ENCODE assay signal across 41 cellular contexts in the genomic region with DNA sequence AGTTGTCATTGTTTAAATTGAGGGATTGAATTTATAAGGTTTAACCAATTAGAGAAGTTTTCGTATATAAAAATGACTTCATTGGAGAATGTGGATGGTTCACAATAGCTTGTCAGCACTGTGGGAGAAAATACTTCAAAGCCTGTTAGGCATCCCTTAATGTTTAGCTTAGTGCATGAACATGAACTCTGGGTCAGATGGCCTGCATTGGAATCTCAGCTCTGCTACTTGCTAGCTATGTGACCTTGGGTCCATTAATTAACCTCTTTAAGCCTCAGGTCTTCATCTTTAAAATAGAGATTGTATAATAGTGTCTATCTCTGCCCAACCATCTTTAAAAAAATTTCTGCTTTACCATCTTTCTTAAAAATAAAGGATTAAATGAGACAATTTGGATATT.
"Had no signal": no experiment of that assay in that cellular context is flagged by ENCODE, and none has a peak within 500 bp of the region (broad histone marks: within the 10 kb centered on the region; RNA-seq: fewer than 3 reads in every experiment).

No MANE protein-coding gene starts in this region.

- DNase-seq: activated effector memory CD4-positive, alpha-beta T cell treated with anti-CD3 and anti-CD28 coated beads, Interleukin-2, amount 50 U/mL, for 16 hours; activated effector memory CD4-positive, alpha-beta T cell treated with Interleukin-2 at 50 U/mL for 16 hours; activated gamma-delta T cell; activated gamma-delta T cell treated with Interleukin-2 at 50 U/mL for 16 hours; activated naive CD4-positive, alpha-beta T cell; activated naive CD4-positive, alpha-beta T cell treated with anti-CD3 and anti-CD28 coated beads for 36 hours; activated naive CD4-positive, alpha-beta T cell treated with anti-CD3 and anti-CD28 coated beads, Interleukin-2, amount 10 ng/mL, durations not matched to agents 7 days and 5 days; activated naive CD4-positive, alpha-beta T cell treated with anti-CD3 and anti-CD28 coated beads, Interleukin-2, amount 50 U/mL, for 16 hours; activated naive CD4-positive, alpha-beta T cell treated with Interleukin-2 at 50 U/mL for 16 hours; activated naive CD8-positive, alpha-beta T cell treated with anti-CD3 and anti-CD28 coated beads for 36 hours; activated naive CD8-positive, alpha-beta T cell treated with anti-CD3 and anti-CD28 coated beads, Interleukin-2, amount 10 ng/mL, durations not matched to agents 7 days and 5 days; activated naive CD8-positive, alpha-beta T cell treated with anti-CD3 and anti-CD28 coated beads, Interleukin-2, amount 50 U/mL, for 24 hours; activated T-cell treated with anti-CD3 and anti-CD28 coated beads for 4 hours; activated T-cell treated with anti-CD3 and anti-CD28 coated beads, Interleukin-2, amount 50 U/mL, for 1 hour; activated T-cell treated with anti-CD3 and anti-CD28 coated beads, Interleukin-2, amount 50 U/mL, for 24 hours; activated T-cell treated with anti-CD3 and anti-CD28 coated beads, Interleukin-2, amount 50 U/mL, for 4 hours; activated T-cell treated with anti-CD3 and anti-CD28 coated beads, Interleukin-2, amount 50 U/mL, for 48 hours; activated T-cell treated with anti-CD3 and anti-CD28 coated beads, Interleukin-2, amount 50 U/mL, for 72 hours; adrenal gland; amniotic stem cell; amygdala; anterior cingulate cortex; aorta; body of pancreas; brain microvascular endothelial cell; caudate nucleus; central memory CD4-positive, alpha-beta T cell; cerebellar nuclear complex had no signal

- H3K4me3 Mint-ChIP-seq: activated naive CD4-positive, alpha-beta T cell treated with anti-CD3 and anti-CD28 coated beads for 36 hours; activated naive CD4-positive, alpha-beta T cell treated with anti-CD3 and anti-CD28 coated beads, Interleukin-2, amount 10 ng/mL, durations not matched to agents 7 days and 5 days; activated naive CD4-positive, alpha-beta T cell treated with anti-CD3 and anti-CD28 coated beads, Interleukin-2, amount 50 U/mL, for 24 hours; activated naive CD8-positive, alpha-beta T cell; activated naive CD8-positive, alpha-beta T cell treated with anti-CD3 and anti-CD28 coated beads for 36 hours; activated naive CD8-positive, alpha-beta T cell treated with anti-CD3 and anti-CD28 coated beads, Interleukin-2, amount 10 ng/mL, durations not matched to agents 7 days and 5 days; activated naive CD8-positive, alpha-beta T cell treated with anti-CD3 and anti-CD28 coated beads, Interleukin-2, amount 50 U/mL, for 24 hours; activated T-cell treated with anti-CD3 and anti-CD28 coated beads, Interleukin-2, amount 50 U/mL, for 24 hours; activated T-cell treated with anti-CD3 and anti-CD28 coated beads, Interleukin-2, amount 50 U/mL, for 4 hours; activated T-cell treated with anti-CD3 and anti-CD28 coated beads, Interleukin-2, amount 50 U/mL, for 72 hours; activated T-helper 1 cell treated with anti-CD3 and anti-CD28 coated beads, Interleukin-12 subunit alpha, Interleukin-12 subunit beta, Interleukin-2, Interleukin-4 antibody, amounts not matched to agents 30 ng/mL and 10 ng/mL and 1 ng/mL, durations not matched to agents 14 hours and 24 hours and 36 hours; activated T-helper 17 cell treated with anti-CD3 and anti-CD28 coated beads, Interleukin-2, amount 50 U/mL, for 72 hours; brain; central memory CD8-positive, alpha-beta T cell had no signal

- H3K27me3 ChIP-seq: adrenal gland, ascending aorta, body of pancreas, brain microvascular endothelial cell, breast epithelium, cardiac muscle cell had no signal

- H3K9me3 Mint-ChIP-seq: activated naive CD4-positive, alpha-beta T cell treated with anti-CD3 and anti-CD28 coated beads for 36 hours; activated naive CD4-positive, alpha-beta T cell treated with anti-CD3 and anti-CD28 coated beads, Interleukin-2, amount 10 ng/mL, durations not matched to agents 7 days and 5 days; activated naive CD4-positive, alpha-beta T cell treated with anti-CD3 and anti-CD28 coated beads, Interleukin-2, amount 50 U/mL, for 24 hours; activated naive CD4-positive, alpha-beta T cell treated with anti-CD3 and anti-CD28 coated beads, Interleukin-2, amount 50 U/mL, for 72 hours; activated naive CD8-positive, alpha-beta T cell treated with anti-CD3 and anti-CD28 coated beads for 36 hours; activated naive CD8-positive, alpha-beta T cell treated with anti-CD3 and anti-CD28 coated beads, Interleukin-2, amount 10 ng/mL, durations not matched to agents 7 days and 5 days; activated naive CD8-positive, alpha-beta T cell treated with anti-CD3 and anti-CD28 coated beads, Interleukin-2, amount 50 U/mL, for 24 hours; activated T-cell treated with anti-CD3 and anti-CD28 coated beads, Interleukin-2, amount 50 U/mL, for 24 hours; activated T-cell treated with anti-CD3 and anti-CD28 coated beads, Interleukin-2, amount 50 U/mL, for 4 hours; activated T-cell treated with anti-CD3 and anti-CD28 coated beads, Interleukin-2, amount 50 U/mL, for 72 hours; activated T-helper 1 cell treated with anti-CD3 and anti-CD28 coated beads, Interleukin-12 subunit alpha, Interleukin-12 subunit beta, Interleukin-2, Interleukin-4 antibody, amounts not matched to agents 30 ng/mL and 10 ng/mL and 1 ng/mL, durations not matched to agents 14 hours and 24 hours and 36 hours; activated T-helper 17 cell treated with anti-CD3 and anti-CD28 coated beads, Interleukin-2, amount 50 U/mL, for 72 hours; activated T-helper 2 cell treated with anti-CD3 and anti-CD28 coated beads, Interferon-gamma antibody, Interleukin-2, Interleukin-4, amounts not matched to agents 10 μg/mL and 5 μg/mL and 100 μg/mL, durations not matched to agents 14 hours and 24 hours and 36 hours; central memory CD8-positive, alpha-beta T cell had no signal

- H3K27ac ChIP-seq: adrenal gland, ascending aorta, body of pancreas, brain microvascular endothelial cell, breast epithelium, cardiac muscle cell had no signal

- FAIRE-seq: astrocyte, bronchial epithelial cell had no signal

- H3K4me1 ChIP-seq: adrenal gland, ascending aorta, body of pancreas, breast epithelium had no signal

- H3K36me3 ChIP-seq: adrenal gland, ascending aorta, brain microvascular endothelial cell, breast epithelium, cardiac muscle cell had no signal

- H3K4me1 Mint-ChIP-seq: activated naive CD4-positive, alpha-beta T cell treated with anti-CD3 and anti-CD28 coated beads, Interleukin-2, amount 10 ng/mL, durations not matched to agents 7 days and 5 days had no signal

- ATAC-seq: activated naive CD4-positive, alpha-beta T cell treated with anti-CD3 and anti-CD28 coated beads, Interleukin-2, amount 50 U/mL, for 72 hours; activated naive CD8-positive, alpha-beta T cell treated with anti-CD3 and anti-CD28 coated beads, Interleukin-2, amount 50 U/mL, for 24 hours; activated T-cell treated with anti-CD3 and anti-CD28 coated beads, Interleukin-2, amount 50 U/mL, for 4 hours; activated T-cell treated with anti-CD3 and anti-CD28 coated beads, Interleukin-2, amount 50 U/mL, for 72 hours; activated T-helper 17 cell treated with anti-CD3 and anti-CD28 coated beads, Interleukin-2, amount 50 U/mL, for 72 hours; body of pancreas had no signal

- H3K36me3 Mint-ChIP-seq: activated naive CD4-positive, alpha-beta T cell treated with anti-CD3 and anti-CD28 coated beads, Interleukin-2, amount 10 ng/mL, durations not matched to agents 7 days and 5 days; activated naive CD4-positive, alpha-beta T cell treated with anti-CD3 and anti-CD28 coated beads, Interleukin-2, amount 50 U/mL, for 72 hours had no signal

- H3K4me3 ChIP-seq: adrenal gland, ascending aorta, body of pancreas, breast epithelium, cardiac muscle cell had no signal

- H3K9me3 ChIP-seq: adrenal gland, ascending aorta had no signal

- H3K27me3 Mint-ChIP-seq: activated naive CD4-positive, alpha-beta T cell treated with anti-CD3 and anti-CD28 coated beads, Interleukin-2, amount 10 ng/mL, durations not matched to agents 7 days and 5 days; activated naive CD4-positive, alpha-beta T cell treated with anti-CD3 and anti-CD28 coated beads, Interleukin-2, amount 50 U/mL, for 24 hours; activated naive CD8-positive, alpha-beta T cell; activated naive CD8-positive, alpha-beta T cell treated with anti-CD3 and anti-CD28 coated beads for 36 hours; activated naive CD8-positive, alpha-beta T cell treated with anti-CD3 and anti-CD28 coated beads, Interleukin-2, amount 10 ng/mL, durations not matched to agents 7 days and 5 days; activated naive CD8-positive, alpha-beta T cell treated with anti-CD3 and anti-CD28 coated beads, Interleukin-2, amount 50 U/mL, for 24 hours; activated T-cell treated with anti-CD3 and anti-CD28 coated beads, Interleukin-2, amount 50 U/mL, for 24 hours; activated T-helper 17 cell treated with anti-CD3 and anti-CD28 coated beads, Interleukin-2, amount 50 U/mL, for 72 hours; brain; central memory CD8-positive, alpha-beta T cell had no signal

- H3K27ac Mint-ChIP-seq: activated naive CD4-positive, alpha-beta T cell treated with anti-CD3 and anti-CD28 coated beads for 36 hours; activated naive CD4-positive, alpha-beta T cell treated with anti-CD3 and anti-CD28 coated beads, Interleukin-2, amount 10 ng/mL, durations not matched to agents 7 days and 5 days; activated naive CD4-positive, alpha-beta T cell treated with anti-CD3 and anti-CD28 coated beads, Interleukin-2, amount 50 U/mL, for 24 hours; activated naive CD4-positive, alpha-beta T cell treated with anti-CD3 and anti-CD28 coated beads, Interleukin-2, amount 50 U/mL, for 72 hours; activated naive CD8-positive, alpha-beta T cell; activated naive CD8-positive, alpha-beta T cell treated with anti-CD3 and anti-CD28 coated beads for 36 hours; activated naive CD8-positive, alpha-beta T cell treated with anti-CD3 and anti-CD28 coated beads, Interleukin-2, amount 10 ng/mL, durations not matched to agents 7 days and 5 days; activated naive CD8-positive, alpha-beta T cell treated with anti-CD3 and anti-CD28 coated beads, Interleukin-2, amount 50 U/mL, for 24 hours; activated T-cell treated with anti-CD3 and anti-CD28 coated beads, Interleukin-2, amount 50 U/mL, for 24 hours; activated T-cell treated with anti-CD3 and anti-CD28 coated beads, Interleukin-2, amount 50 U/mL, for 72 hours; activated T-helper 1 cell treated with anti-CD3 and anti-CD28 coated beads, Interleukin-12 subunit alpha, Interleukin-12 subunit beta, Interleukin-2, Interleukin-4 antibody, amounts not matched to agents 30 ng/mL and 10 ng/mL and 1 ng/mL, durations not matched to agents 14 hours and 24 hours and 36 hours; activated T-helper 17 cell treated with anti-CD3 and anti-CD28 coated beads, Interleukin-2, amount 50 U/mL, for 72 hours; activated T-helper 2 cell treated with anti-CD3 and anti-CD28 coated beads, Interferon-gamma antibody, Interleukin-2, Interleukin-4, amounts not matched to agents 10 μg/mL and 5 μg/mL and 100 μg/mL, durations not matched to agents 14 hours and 24 hours and 36 hours; brain had no signal
